In the genomic region with DNA sequence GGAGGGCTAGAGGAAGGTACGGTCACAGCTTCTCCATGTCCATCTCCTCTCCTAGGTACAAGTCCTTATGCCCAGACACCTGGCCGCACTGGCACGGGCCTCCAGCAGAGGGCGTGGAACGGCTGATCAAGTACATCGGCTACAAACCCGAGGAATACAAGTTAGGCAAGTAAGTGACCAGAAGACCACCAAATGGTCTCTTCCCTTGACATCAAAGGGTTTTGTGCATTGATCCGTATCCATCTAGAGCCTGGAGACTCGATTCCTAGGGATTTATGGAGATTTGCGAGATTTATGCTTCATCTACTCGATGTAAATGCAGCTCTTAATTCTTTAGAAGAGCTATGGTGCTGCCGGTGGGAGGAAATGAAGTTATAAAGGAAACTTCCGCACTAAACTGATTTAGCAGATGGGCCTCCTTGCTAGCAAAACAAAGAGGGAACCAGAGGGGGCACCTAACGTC, we compare ENCODE assay signal across 8 cellular contexts. TPM values are rescaled to one million over a fixed set of nuclear protein-coding genes. Genes with fewer than 3 reads are reported as not detected.
DNase-seq lines count a peak whose midpoint lies in the region; ATAC-seq and TF ChIP-seq lines count a peak whose summit lies in the region.

No MANE protein-coding gene starts in this region.

- H3K27ac Mint-ChIP-seq in activated T-cell treated with anti-CD3 and anti-CD28 coated beads, Interleukin-2, amount 50 U/mL, for 72 hours: no peak overlapping the region

- no peak for TF ChIP-seq EP300 in stomach (IDR thresholded peaks at IDR 0.05)

- H3K4ac ChIP-seq in neuronal stem cell (ENCODE audit: low read length): no peak overlapping the region

- intact Hi-C loops in Panc1 (cut with micrococcal nuclease; ENCODE audit: unreplicated experiment): loop anchor here (10.0 kb wide), 1 partner anchor 342 kb away; no protein-coding TSS in a partner anchor
- intact Hi-C loops in stomach (cut with DNase I; ENCODE audit: low total_unique reads): no loop called here

- DNase-seq in ELF-1 (ENCODE audit: low read depth, low spot score): peak; percentile 88
- peak; percentile 65 for DNase-seq in LNCaP clone FGC (ENCODE audit: low read depth)
- DNase-seq in Panc1 (ENCODE audit: low read depth, low spot score): peak; percentile 61
- DNase-seq in activated T-cell treated with anti-CD3 and anti-CD28 coated beads, Interleukin-2, amount 50 U/mL, for 72 hours: peak; percentile 82 to 85
- peak; percentile 80 for DNase-seq in fibroblast of mammary gland (ENCODE audit: low read depth)
- DNase-seq in neuronal stem cell (ENCODE audit: low spot score): peak; percentile 52
- peak; percentile 87 for DNase-seq in stomach

- H4K8ac ChIP-seq in neuronal stem cell (ENCODE audit: low read depth, low read length): no peak overlapping the region

- H3K27ac ChIP-seq in Panc1 (ENCODE audit: low read length) (no peak overlapping the region), neuronal stem cell (replicated peaks; ENCODE audit: low read length) (no peak overlapping the region), stomach (no peak overlapping the region)

- H3K4me3 Mint-ChIP-seq in activated T-cell treated with anti-CD3 and anti-CD28 coated beads, Interleukin-2, amount 50 U/mL, for 72 hours: no peak overlapping the region

- no peaks in the 10 kb centered on the region for H3K9me3 Mint-ChIP-seq in activated T-cell treated with anti-CD3 and anti-CD28 coated beads, Interleukin-2, amount 50 U/mL, for 72 hours

- H3K79me1 ChIP-seq in neuronal stem cell (ENCODE audit: low read depth, low read length): no peaks in the 10 kb centered on the region

- no peaks in the 10 kb centered on the region for H3K36me3 Mint-ChIP-seq in activated T-cell treated with anti-CD3 and anti-CD28 coated beads, Interleukin-2, amount 50 U/mL, for 72 hours (ENCODE audit: insufficient read depth in 2 of 2)

- no peak overlapping the region for H2BK15ac ChIP-seq in neuronal stem cell (ENCODE audit: low read length)

- no peak overlapping the region for H2BK12ac ChIP-seq in neuronal stem cell (ENCODE audit: low read length)

- H2BK5ac ChIP-seq in neuronal stem cell (ENCODE audit: low read length): no peak overlapping the region

- no peak overlapping the region for H3K4me3 ChIP-seq in LNCaP clone FGC (ENCODE audit: low read depth, low read length)
- H3K4me3 ChIP-seq in Panc1 (ENCODE audit: low read depth in 2 of 2, low read length in 2 of 2): no peak overlapping the region
- no peak overlapping the region for H3K4me3 ChIP-seq in fibroblast of mammary gland (ENCODE audit: control insufficient read depth, low read depth, low read length)
- H3K4me3 ChIP-seq in neuronal stem cell (ENCODE audit: low read length in 2 of 2): no peak overlapping the region
- H3K4me3 ChIP-seq in stomach: no peak overlapping the region

- H3K9me3 ChIP-seq in Panc1 (ENCODE audit: control insufficient read depth, insufficient read depth, low read depth, low read length) (no peaks in the 10 kb centered on the region), neuronal stem cell (replicated peaks in 1 of 2; ENCODE audit: control insufficient read depth in 2 of 2, insufficient read depth in 1 of 2, low read depth in 1 of 2, low read length in 2 of 2) (peaks cover 0 to 8% of the 10 kb centered on the region in 2 donors), stomach (no peaks in the 10 kb centered on the region)

- no peak overlapping the region for H3K4me2 ChIP-seq in neuronal stem cell (ENCODE audit: insufficient read depth, low read length, poor library complexity, severe bottlenecking)

- H2AFZ ChIP-seq in neuronal stem cell (ENCODE audit: low read length): peak overlapping the region; percentile 4

- POLR2A ChIA-PET in Panc1 (lab: Charles Lee): no interaction called here

- H3K9ac ChIP-seq in neuronal stem cell (ENCODE audit: low read depth, low read length, poor library complexity): no peak overlapping the region

- H3K23ac ChIP-seq in neuronal stem cell (ENCODE audit: low read depth, low read length, poor library complexity): no peak overlapping the region

- in situ Hi-C loops in Panc1 (cut with HindIII; ENCODE audit: low pct_unique_long_range_greater_than_20kb, low sequenced_read_pairs): no loop called here

- peak; percentile 98 for TF ChIP-seq CTCF in LNCaP clone FGC (IDR thresholded peaks at IDR 0.05; ENCODE audit: control insufficient read depth, extremely low read depth, insufficient read depth)
- TF ChIP-seq CTCF in Panc1 (IDR thresholded peaks at IDR 0.05): peak; percentile 96
- peak; percentile 91 for TF ChIP-seq CTCF in fibroblast of mammary gland (conservative IDR thresholded peaks at IDR 0.05; ENCODE audit: control insufficient read depth, insufficient read depth, low read depth, low read length)
- peak in 5 of 7 experiments; percentile 38 to 83 (median 70) for TF ChIP-seq CTCF in stomach (IDR thresholded peaks at IDR 0.05)

- CTCF ChIA-PET in Panc1 (lab: Charles Lee): interaction anchor here (0.6 to 1.3 kb wide), 6 partner anchors 10 to 117 kb away, joined by 3 to 5 read pairs (median 3); no protein-coding TSS in a partner anchor

- H3K4me1 Mint-ChIP-seq in activated T-cell treated with anti-CD3 and anti-CD28 coated beads, Interleukin-2, amount 50 U/mL, for 72 hours (ENCODE audit: low read depth): peaks cover 10% of the 10 kb centered on the region

- H3K27me3 Mint-ChIP-seq in activated T-cell treated with anti-CD3 and anti-CD28 coated beads, Interleukin-2, amount 50 U/mL, for 72 hours (ENCODE audit: low read depth): no peaks in the 10 kb centered on the region

- H3K36me3 ChIP-seq in Panc1 (ENCODE audit: control insufficient read depth, insufficient read depth, low read length): no peaks in the 10 kb centered on the region
- no peaks in the 10 kb centered on the region for H3K36me3 ChIP-seq in neuronal stem cell (replicated peaks in 1 of 2; ENCODE audit: control insufficient read depth in 2 of 2, insufficient read depth in 2 of 2, low read length in 2 of 2)
- no peaks in the 10 kb centered on the region for H3K36me3 ChIP-seq in stomach

- no TSS peak for BruUV-seq in Panc1 (replicated peaks; lab: Mats Ljungman, UMichigan)

- no peak overlapping the region for H4K91ac ChIP-seq in neuronal stem cell (ENCODE audit: low read depth, low read length, poor library complexity)

- no peak overlapping the region for H3K14ac ChIP-seq in neuronal stem cell (ENCODE audit: low read length)

- WGBS in neuronal stem cell (ENCODE audit: extremely low coverage in 2 of 2, insufficient read length in 2 of 2, insufficient replicate concordance in 1 of 2), 2 donors: no CpG with 5 or more reads among the region's 14 CpGs
- 19 to 33% (median 27%) methylated on average over 14 of the region's 14 CpGs for WGBS in stomach, 5 donors

- H2AK5ac ChIP-seq in neuronal stem cell (ENCODE audit: low read depth, low read length): no peak overlapping the region

- TF ChIP-seq POLR2A in stomach (IDR thresholded peaks at IDR 0.05): no peak

- H2BK120ac ChIP-seq in neuronal stem cell (ENCODE audit: low read depth, low read length): no peak overlapping the region

- H3K27me3 ChIP-seq in Panc1 (ENCODE audit: control insufficient read depth, insufficient read depth, low read length) (no peaks in the 10 kb centered on the region), neuronal stem cell (ENCODE audit: control insufficient read depth in 3 of 3, insufficient read depth in 3 of 3, low read depth in 1 of 3, low read length in 3 of 3) (no peaks in the 10 kb centered on the region), stomach (no peaks in the 10 kb centered on the region)

- H3K4me1 ChIP-seq in Panc1 (ENCODE audit: control insufficient read depth, insufficient read depth, low read length) (no peaks in the 10 kb centered on the region), neuronal stem cell (ENCODE audit: control insufficient read depth in 2 of 2, insufficient read depth in 1 of 2, low read depth in 1 of 2, low read length in 2 of 2) (no peaks in the 10 kb centered on the region), stomach (peaks cover 0 to 15% (median 7%) of the 10 kb centered on the region in 4 donors)

- H3K18ac ChIP-seq in neuronal stem cell (ENCODE audit: low read length): no peak overlapping the region

- ATAC-seq in Panc1 (peak; percentile 89), HG03108 (IDR thresholded peaks at IDR 0.05; ENCODE audit: unreplicated experiment) (no peak)
- ATAC-seq in activated T-cell treated with anti-CD3 and anti-CD28 coated beads, Interleukin-2, amount 50 U/mL, for 72 hours (replicated peaks in 1 of 2): peak; percentile 71 to 75

RNA-seq across cellular contexts. Expression of a gene that starts 44.2 kb away (rescaled TPM):
- total RNA-seq in Panc1 (2021; ENCODE audit: unreplicated experiment) (55.2 TPM), stomach (100 to 1,000 TPM in 1 of 5 donors, 10 to 100 TPM in 4; 19.6 to 156 (median 48.7) TPM)
- polyA plus RNA-seq in Panc1 (2012; ENCODE audit: insufficient read length): 44.6 TPM
- 10 to 100 TPM; 38.5 to 47.8 TPM for total RNA-seq in activated T-cell treated with anti-CD3 and anti-CD28 coated beads, Interleukin-2, amount 50 U/mL, for 72 hours
- polyA plus RNA-seq in neuronal stem cell (2013, experiment 1 of 2): 32.1 TPM
- 35.4 TPM for polyA plus RNA-seq in neuronal stem cell (2013, experiment 2 of 2)
- polyA plus RNA-seq in stomach: 10 to 100 TPM; 12.1 to 36.5 (median 33.6) TPM

RNA-seq across cellular contexts. Expression of a gene that starts 44.6 kb away (rescaled TPM):
- total RNA-seq in Panc1 (2021; ENCODE audit: unreplicated experiment) (38.9 TPM), stomach (100 to 1,000 TPM in 1 of 5 donors, 10 to 100 TPM in 4; 10.5 to 104 (median 48.1) TPM)
- 29.0 TPM for polyA plus RNA-seq in Panc1 (2012; ENCODE audit: insufficient read length)
- total RNA-seq in activated T-cell treated with anti-CD3 and anti-CD28 coated beads, Interleukin-2, amount 50 U/mL, for 72 hours: 10 to 100 TPM; 37.4 to 37.6 TPM
- 17.1 TPM for polyA plus RNA-seq in neuronal stem cell (2013, experiment 1 of 2)
- 17.7 TPM for polyA plus RNA-seq in neuronal stem cell (2013, experiment 2 of 2)
- 10 to 100 TPM in 2 of 3 donors, 1 to 10 TPM in 1; 9.4 to 13.1 (median 11.5) TPM for polyA plus RNA-seq in stomach
